1 cellular context compared by ENCODE assay signal in the genomic region with DNA sequence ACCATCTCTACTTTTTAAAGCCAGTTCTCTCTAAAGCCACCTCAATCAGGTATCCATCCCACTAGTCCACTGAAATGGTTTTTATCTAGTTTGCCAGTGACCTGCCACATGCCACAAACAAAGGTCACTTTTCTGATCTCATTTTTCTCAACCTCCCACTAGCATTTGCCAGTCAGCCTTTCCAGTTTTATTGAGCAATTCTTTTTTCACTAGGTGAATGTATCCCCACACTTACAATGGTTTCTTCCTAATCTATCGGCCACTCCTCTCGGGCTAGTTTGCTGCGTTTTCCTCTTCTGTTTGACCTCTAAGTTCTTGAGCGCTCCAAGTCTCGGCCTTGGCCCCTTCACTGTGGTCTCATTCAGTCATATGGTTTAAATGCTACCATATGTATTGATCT.
TF ChIP-seq lines count a peak whose summit lies in the region.

No MANE protein-coding gene starts in this region.

TF ChIP-seq in HepG2, 621 proteins besides CTCF, POLR2A, EP300 and RAD21:
- TF ChIP-seq PRDM10 (CRISPR knock-in tag; IDR thresholded peaks at IDR 0.05; ENCODE audit: low read depth) (peak; percentile 61; the same call in 1 of the 2 replicates), ZNF644 (CRISPR knock-in tag; IDR thresholded peaks at IDR 0.05; ENCODE audit: low read depth) (0 out of 2 replicates have a peak, but pooled peaks have one; percentile 32)
- TF ChIP-seq, protein P1, sequence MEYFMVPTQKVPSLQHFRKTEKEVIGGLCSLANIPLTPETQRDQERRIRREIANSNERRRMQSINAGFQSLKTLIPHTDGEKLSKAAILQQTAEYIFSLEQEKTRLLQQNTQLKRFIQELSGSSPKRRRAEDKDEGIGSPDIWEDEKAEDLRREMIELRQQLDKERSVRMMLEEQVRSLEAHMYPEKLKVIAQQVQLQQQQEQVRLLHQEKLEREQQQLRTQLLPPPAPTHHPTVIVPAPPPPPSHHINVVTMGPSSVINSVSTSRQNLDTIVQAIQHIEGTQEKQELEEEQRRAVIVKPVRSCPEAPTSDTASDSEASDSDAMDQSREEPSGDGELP (IDR thresholded peaks at IDR 0.05; ENCODE audit: borderline replicate concordance, low read depth): no peak
